8 cellular contexts compared by ENCODE assay signal in genomic region chr21:45556645-45557601, GRCh38. TPM values are rescaled to one million over a fixed set of nuclear protein-coding genes. Genes with fewer than 3 reads are reported as not detected.
A peak's percentile ranks its signal among the peaks of the same experiment; 100 is the strongest.
DNase-seq lines count a peak whose midpoint lies in the region; ATAC-seq and TF ChIP-seq lines count a peak whose summit lies in the region.

No MANE protein-coding gene starts in this region.

- H3K4me3 ChIP-seq in RWPE2 (ENCODE audit: severe bottlenecking) = no peak overlapping the region
- H3K4me3 ChIP-seq in spleen = no peak overlapping the region
- no peak overlapping the region for H3K4me3 ChIP-seq in A673 (ENCODE audit: low read depth, low read length, poor library complexity, severe bottlenecking)

- peaks cover 3% of the 10 kb centered on the region for H3K27me3 Mint-ChIP-seq in activated T-cell treated with anti-CD3 and anti-CD28 coated beads, Interleukin-2, amount 50 U/mL, for 24 hours
- peaks cover 0 to 3% (median 2%) of the 10 kb centered on the region in 3 donors for H3K27me3 Mint-ChIP-seq in immature natural killer cell (ENCODE audit: low read depth in 3 of 3)

- no peaks in the 10 kb centered on the region for H3K36me3 Mint-ChIP-seq in activated T-cell treated with anti-CD3 and anti-CD28 coated beads, Interleukin-2, amount 50 U/mL, for 24 hours (ENCODE audit: low read depth)
- H3K36me3 Mint-ChIP-seq in immature natural killer cell = no peaks in the 10 kb centered on the region

- no TSS peak for BruUV-seq in A673 (replicated peaks; lab: Mats Ljungman, UMichigan)

- intact Hi-C loops in spleen (cut with DNase I; ENCODE audit: low total_unique reads) (no loop called here), A673 (cut with micrococcal nuclease; ENCODE audit: unreplicated experiment) (loop anchor here (5.0 kb wide), 1 partner anchor 85 kb away; the partner anchor contains the start of gene PCBP3)

- H3K27me3 ChIP-seq in RWPE2 (ENCODE audit: insufficient read depth, poor library complexity, severe bottlenecking) = no peaks in the 10 kb centered on the region
- H3K27me3 ChIP-seq in spleen (replicated peaks in 1 of 7) = peaks cover 0 to 12% (median 0%) of the 10 kb centered on the region in 7 donors
- H3K27me3 ChIP-seq in A673 (replicated peaks; ENCODE audit: insufficient read depth, low read depth, low read length, poor library complexity) = no peaks in the 10 kb centered on the region

- ATAC-seq in RWPE2 (ENCODE audit: low read depth) = no peak

- WGBS in spleen, 5 donors = 78 to 85% (median 83%) methylated on average over 15 to 33 of the region's 33 CpGs

- H3K9me3 ChIP-seq in RWPE2 (ENCODE audit: severe bottlenecking) = no peaks in the 10 kb centered on the region
- no peaks in the 10 kb centered on the region for H3K9me3 ChIP-seq in spleen
- H3K9me3 ChIP-seq in A673 (ENCODE audit: low read depth, low read length, poor library complexity, severe bottlenecking) = no peaks in the 10 kb centered on the region

- H3K36me3 ChIP-seq in RWPE2 (ENCODE audit: low read depth) = no peaks in the 10 kb centered on the region
- no peaks in the 10 kb centered on the region for H3K36me3 ChIP-seq in spleen
- H3K36me3 ChIP-seq in A673 (ENCODE audit: insufficient read depth, low read length, poor library complexity, severe bottlenecking) = no peaks in the 10 kb centered on the region

- H3K9me3 Mint-ChIP-seq in activated T-cell treated with anti-CD3 and anti-CD28 coated beads, Interleukin-2, amount 50 U/mL, for 24 hours = no peaks in the 10 kb centered on the region
- no peaks in the 10 kb centered on the region for H3K9me3 Mint-ChIP-seq in immature natural killer cell

- H3K27ac ChIP-seq in RWPE2 (ENCODE audit: poor library complexity, severe bottlenecking) (no peak overlapping the region), spleen (peak overlapping the region in 3 of 8 donors; percentile 92 to 94 (median 93)), A673 (ENCODE audit: low read depth, low read length, poor library complexity, severe bottlenecking) (no peak overlapping the region)

- TF ChIP-seq POLR2A in spleen (IDR thresholded peaks at IDR 0.05) = no peak

- H3K4me1 Mint-ChIP-seq in activated T-cell treated with anti-CD3 and anti-CD28 coated beads, Interleukin-2, amount 50 U/mL, for 24 hours (ENCODE audit: low read depth) = peaks cover 20% of the 10 kb centered on the region
- H3K4me1 Mint-ChIP-seq in immature natural killer cell = peaks cover 6 to 8% of the 10 kb centered on the region in 2 donors

- POLR2A ChIA-PET in A673 (lab: Charles Lee; ENCODE audit: low non-redundant PET) = no interaction called here

- no peaks in the 10 kb centered on the region for H3K4me1 ChIP-seq in RWPE2 (ENCODE audit: insufficient read depth, poor library complexity, severe bottlenecking)
- peaks cover 12 to 31% (median 28%) of the 10 kb centered on the region in 6 donors for H3K4me1 ChIP-seq in spleen
- H3K4me1 ChIP-seq in A673 (ENCODE audit: insufficient read depth, low read length, poor library complexity, severe bottlenecking) = no peaks in the 10 kb centered on the region

- CTCF ChIA-PET in A673 (lab: Charles Lee) = interaction anchor here (0.6 to 1.3 kb wide), 6 partner anchors 37 to 389 kb away, joined by 3 to 11 read pairs (median 6); no protein-coding TSS in a partner anchor

- TF ChIP-seq CTCF in RWPE2 (IDR thresholded peaks at IDR 0.05; ENCODE audit: poor library complexity, severe bottlenecking) (no peak), spleen (IDR thresholded peaks at IDR 0.05 in 8 of 11, conservative IDR thresholded peaks at IDR 0.05 in 3 of 11) (no peak), A673 (conservative IDR thresholded peaks at IDR 0.05; ENCODE audit: low read depth, low read length) (no peak)

- DNase-seq in activated T-cell treated with anti-CD3 and anti-CD28 coated beads, Interleukin-2, amount 50 U/mL, for 24 hours = peak; percentile 35
- DNase-seq in activated T-cell treated with anti-CD3 and anti-CD28 coated beads for 4 hours (no peak), RWPE2 (ENCODE audit: low spot score) (peak; percentile 66), immature natural killer cell (no peak), spleen (peak; percentile 84), A673 (ENCODE audit: low spot score) (no peak), HCEC 1CT (no peak)
- DNase-seq in effector CD4-positive, alpha-beta T cell = no peak

- H3K27ac Mint-ChIP-seq in activated T-cell treated with anti-CD3 and anti-CD28 coated beads, Interleukin-2, amount 50 U/mL, for 24 hours = no peak overlapping the region
- H3K27ac Mint-ChIP-seq in immature natural killer cell = no peak overlapping the region

- no peak overlapping the region for H3K4me3 Mint-ChIP-seq in activated T-cell treated with anti-CD3 and anti-CD28 coated beads, Interleukin-2, amount 50 U/mL, for 24 hours
- peak overlapping the region in 3 of 5 donors; percentile 3 to 39 (median 8) for H3K4me3 Mint-ChIP-seq in immature natural killer cell

RNA-seq across cellular contexts. Expression of gene SLC19A1, which starts 14.7 kb away (rescaled TPM):
- 1 to 10 TPM in 2 of 3 donors, under 1 TPM in 1; 0.84 to 7.1 (median 1.7) TPM for polyA plus RNA-seq in immature natural killer cell
- total RNA-seq in spleen = 10 to 100 TPM; 21.6 to 52.8 (median 35.0) TPM
- polyA plus RNA-seq in spleen = 10 to 100 TPM in 2 of 3 donors, 1 to 10 TPM in 1; 7.5 to 17.6 (median 13.3) TPM
- 59.6 and 72.1 TPM in 2 replicates for total RNA-seq in A673 (2021)

Comparison
In these comparisons a context has a peak if more than half of its experiments do, and no peak if none do; other contexts are left out.
1. DNase-seq: peak in activated T-cell treated with anti-CD3 and anti-CD28 coated beads, Interleukin-2, amount 50 U/mL, for 24 hours (single experiment), RWPE2 (single experiment) and spleen (single experiment); none in activated T-cell treated with anti-CD3 and anti-CD28 coated beads for 4 hours (single experiment), immature natural killer cell (0 of 3), A673 (single experiment), effector CD4-positive, alpha-beta T cell (single experiment) and HCEC 1CT (single experiment).